ENCODE assay signal across 27 cellular contexts in the genomic region with DNA sequence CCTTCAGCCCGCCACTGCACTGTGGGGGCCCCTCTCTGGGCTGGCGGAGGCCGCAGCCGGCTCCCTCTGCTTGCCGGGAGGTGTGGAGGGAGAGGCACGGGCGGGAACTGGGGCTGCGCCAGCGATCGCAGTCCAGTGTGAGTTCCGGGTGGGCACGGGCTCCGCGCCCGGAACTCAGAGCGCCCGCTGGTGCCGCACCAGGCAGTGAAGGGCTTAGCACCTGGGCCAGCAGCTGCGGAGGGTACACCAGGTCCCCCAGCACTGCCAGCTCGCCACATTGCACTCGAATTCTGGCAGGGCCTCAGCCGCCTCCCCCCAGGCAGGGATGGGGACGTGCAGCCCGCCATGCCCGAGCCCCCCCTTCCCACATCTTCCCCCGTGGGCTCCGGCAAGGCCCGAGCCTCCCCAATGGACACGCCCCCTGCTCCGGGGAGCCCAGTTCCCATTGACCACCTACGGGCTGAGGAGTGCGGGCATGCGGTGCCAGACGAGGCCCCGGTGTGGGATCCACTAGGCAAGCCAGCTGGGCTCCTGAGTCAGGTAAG.
A peak's percentile ranks its signal among the peaks of the same experiment; 100 is the strongest.
DNase-seq lines count a peak whose midpoint lies in the region; ATAC-seq, FAIRE-seq and TF ChIP-seq lines count a peak whose summit lies in the region.
"Had no signal": no experiment of that assay in that cellular context is flagged by ENCODE, and none has a peak within 500 bp of the region (broad histone marks: within the 10 kb centered on the region; RNA-seq: fewer than 3 reads in every experiment).

No MANE protein-coding gene starts in this region.

- H3K9ac ChIP-seq in HepG2 (ENCODE audit: insufficient read depth, low read depth, low read length) (no peak overlapping the region), mesenchymal stem cell (ENCODE audit: low read length) (no peak overlapping the region)
- H3K9ac ChIP-seq: BLaER1 had no signal

- H3K9me3 ChIP-seq in HepG2 (ENCODE audit: low read length) (no peaks in the 10 kb centered on the region), right lobe of liver (no peaks in the 10 kb centered on the region), mesenchymal stem cell (ENCODE audit: control insufficient read depth, low read length) (no peaks in the 10 kb centered on the region), testis (no peaks in the 10 kb centered on the region)
- H3K9me3 ChIP-seq: BE2C had no signal

- no peak overlapping the region for H3K4me2 ChIP-seq in HepG2 (ENCODE audit: low read depth, low read length)
- H3K4me2 ChIP-seq in mesenchymal stem cell (ENCODE audit: low read length, poor library complexity, severe bottlenecking), result no peak overlapping the region
- H3K4me2 ChIP-seq: BLaER1 had no signal

- H4K91ac ChIP-seq in mesenchymal stem cell (ENCODE audit: low read length), result peak overlapping the region; percentile 61

- TF ChIP-seq POLR2A in HepG2 (IDR thresholded peaks at IDR 0.05; ENCODE audit: insufficient read depth in 1 of 2, low read depth in 2 of 2, low read length in 2 of 2) (no peak), right lobe of liver (IDR thresholded peaks at IDR 0.05) (no peak), testis (IDR thresholded peaks at IDR 0.05) (no peak)

- BruUV-seq in HepG2 (replicated peaks; lab: Mats Ljungman, UMichigan), result no TSS peak

- no peak overlapping the region for H3K14ac ChIP-seq in mesenchymal stem cell (ENCODE audit: low read length in 2 of 2)

- ATAC-seq in HepG2, result no peak
- ATAC-seq in right lobe of liver, result no peak
- ATAC-seq in stimulated activated memory B cell treated with anti-CD40 and anti-IgM and Interleukin-4, amounts not matched to agents 10 μg/mL and 1 μg/mL and 100 μg/mL, for 72 hours, result no peak
- ATAC-seq: GM12878 had no signal

- no peaks in the 10 kb centered on the region for H3K9me3 Mint-ChIP-seq in stimulated activated memory B cell treated with anti-CD40 and anti-IgM and Interleukin-4, amounts not matched to agents 10 μg/mL and 1 μg/mL and 100 μg/mL, for 72 hours
- H3K9me3 Mint-ChIP-seq: CD4-positive, alpha-beta memory T cell; CD8-positive, alpha-beta memory T cell had no signal

- CTCF ChIA-PET in HepG2 (lab: Yijun Ruan, JAX; ENCODE audit: low intra/inter-chr PET ratio, low total read pairs), result no interaction called here

- no peak overlapping the region for H2BK12ac ChIP-seq in mesenchymal stem cell (ENCODE audit: low read length in 2 of 2)

- H3K4me1 Mint-ChIP-seq in stimulated activated memory B cell treated with anti-CD40 and anti-IgM and Interleukin-4, amounts not matched to agents 10 μg/mL and 1 μg/mL and 100 μg/mL, for 72 hours, result peaks cover 14% of the 10 kb centered on the region

- TF ChIP-seq EP300 in HepG2 (IDR thresholded peaks at IDR 0.05; ENCODE audit: low read depth in 2 of 2, low read length in 2 of 2) (no peak), HepG2 (CRISPR knock-in tag; IDR thresholded peaks at IDR 0.05; ENCODE audit: borderline replicate concordance) (no peak)

- peaks cover 11% of the 10 kb centered on the region for H3K79me2 ChIP-seq in HepG2 (ENCODE audit: insufficient read depth, low read length)

- no peaks in the 10 kb centered on the region for H4K20me1 ChIP-seq in HepG2 (ENCODE audit: insufficient read depth, low read length)
- H4K20me1 ChIP-seq: BLaER1 had no signal

- no peak for TF ChIP-seq CTCF in HepG2 (CRISPR knock-in tag; IDR thresholded peaks at IDR 0.05)
- TF ChIP-seq CTCF in right lobe of liver (IDR thresholded peaks at IDR 0.05), result no peak
- no peak for TF ChIP-seq CTCF in testis (IDR thresholded peaks at IDR 0.05)

- H2AK5ac ChIP-seq in mesenchymal stem cell (ENCODE audit: low read length, severe bottlenecking), result no peak overlapping the region

- no peak overlapping the region for H3K4me3 ChIP-seq in HepG2 (replicated peaks in 1 of 3; ENCODE audit: insufficient read depth in 1 of 3, low read depth in 2 of 3, low read length in 3 of 3)
- no peak overlapping the region for H3K4me3 ChIP-seq in right lobe of liver
- H3K4me3 ChIP-seq in mesenchymal stem cell (ENCODE audit: insufficient read depth in 1 of 2, low read depth in 1 of 2, low read length in 2 of 2), result no peak overlapping the region
- H3K4me3 ChIP-seq in testis, result peak overlapping the region; percentile 16 to 33
- H3K4me3 ChIP-seq: BLaER1, GM12878 had no signal

- in situ Hi-C loops in HepG2 (cut with HindIII; ENCODE audit: extremely low pct_ligation_motif_present, low pct_unique_long_range_greater_than_20kb), result no loop called here

- H3K36me3 ChIP-seq in HepG2 (replicated peaks in 1 of 2; ENCODE audit: control insufficient read depth in 1 of 2, insufficient read depth in 2 of 2, low read length in 2 of 2) (no peaks in the 10 kb centered on the region), right lobe of liver (no peaks in the 10 kb centered on the region), mesenchymal stem cell (ENCODE audit: control insufficient read depth in 1 of 2, insufficient read depth in 2 of 2, low read depth in 1 of 2, low read length in 2 of 2) (no peaks in the 10 kb centered on the region), testis (ENCODE audit: low read depth, missing control alignments) (no peaks in the 10 kb centered on the region)
- H3K36me3 ChIP-seq: BE2C, BLaER1 had no signal

- H2AFZ ChIP-seq in HepG2 (ENCODE audit: low read length), result no peak overlapping the region
- no peak overlapping the region for H2AFZ ChIP-seq in mesenchymal stem cell (ENCODE audit: low read depth, low read length)

- H3K4ac ChIP-seq in mesenchymal stem cell (ENCODE audit: low read depth in 1 of 2, low read length in 2 of 2), result no peak overlapping the region

- H2BK15ac ChIP-seq in mesenchymal stem cell (ENCODE audit: low read depth, poor library complexity, severe bottlenecking), result no peak overlapping the region

- H4K8ac ChIP-seq in mesenchymal stem cell (ENCODE audit: low read length), result no peak overlapping the region

- 95% methylated on average over 15 of the region's 35 CpGs for WGBS in HepG2 (ENCODE audit: low lambda C conversion rate)
- WGBS in right lobe of liver (ENCODE audit: insufficient coverage, low coverage, low lambda C conversion rate, missing lambda C conversion rate), result no CpG with 5 or more reads among the region's 35 CpGs
- WGBS in mesenchymal stem cell, result 95% methylated on average over 34 of the region's 35 CpGs
- 77 to 81% methylated on average over 5 to 35 of the region's 35 CpGs for WGBS in testis, 2 donors

- no peak overlapping the region for H3K23ac ChIP-seq in mesenchymal stem cell (ENCODE audit: low read length in 2 of 2)

- no peaks in the 10 kb centered on the region for H3K36me3 Mint-ChIP-seq in stimulated activated memory B cell treated with anti-CD40 and anti-IgM and Interleukin-4, amounts not matched to agents 10 μg/mL and 1 μg/mL and 100 μg/mL, for 72 hours
- H3K36me3 Mint-ChIP-seq: CD14-positive monocyte; CD4-positive, alpha-beta memory T cell; CD4-positive, CD25-positive, alpha-beta regulatory T cell had no signal

- TF ChIP-seq RAD21 in HepG2 (CRISPR knock-in tag; IDR thresholded peaks at IDR 0.05), result no peak

- H3K4me3 Mint-ChIP-seq in stimulated activated memory B cell treated with anti-CD40 and anti-IgM and Interleukin-4, amounts not matched to agents 10 μg/mL and 1 μg/mL and 100 μg/mL, for 72 hours, result no peak overlapping the region
- H3K4me3 Mint-ChIP-seq: CD14-positive monocyte; CD4-positive, alpha-beta memory T cell; CD4-positive, CD25-positive, alpha-beta regulatory T cell; CD8-positive, alpha-beta memory T cell had no signal

- H3K27ac ChIP-seq in HepG2 (ENCODE audit: extremely low read length, insufficient read depth, low read length) (no peak overlapping the region), right lobe of liver (no peak overlapping the region), mesenchymal stem cell (ENCODE audit: low read length, poor library complexity, severe bottlenecking) (no peak overlapping the region), testis (no peak overlapping the region)
- H3K27ac ChIP-seq: BLaER1 had no signal

- no peak overlapping the region for H2BK120ac ChIP-seq in mesenchymal stem cell (ENCODE audit: low read depth, low read length)

- no peak overlapping the region for H3K27ac Mint-ChIP-seq in stimulated activated memory B cell treated with anti-CD40 and anti-IgM and Interleukin-4, amounts not matched to agents 10 μg/mL and 1 μg/mL and 100 μg/mL, for 72 hours
- H3K27ac Mint-ChIP-seq: CD14-positive monocyte; CD4-positive, alpha-beta memory T cell; CD4-positive, CD25-positive, alpha-beta regulatory T cell; CD8-positive, alpha-beta memory T cell had no signal

- no peak overlapping the region for H2BK5ac ChIP-seq in mesenchymal stem cell (ENCODE audit: low read depth, low read length, poor library complexity, severe bottlenecking)

- intact Hi-C loops in HepG2 (cut with micrococcal nuclease; ENCODE audit: unreplicated experiment) (no loop called here), right lobe of liver (cut with DNase I) (no loop called here), testis (cut with DNase I; ENCODE audit: low total_unique reads) (no loop called here)

- H3K27me3 ChIP-seq in HepG2 (ENCODE audit: control insufficient read depth in 1 of 2, insufficient read depth in 2 of 2, low read length in 2 of 2), result no peaks in the 10 kb centered on the region; a peak in 2 of 5 replicates
- no peaks in the 10 kb centered on the region for H3K27me3 ChIP-seq in right lobe of liver
- no peaks in the 10 kb centered on the region for H3K27me3 ChIP-seq in mesenchymal stem cell (ENCODE audit: control insufficient read depth in 1 of 2, insufficient read depth in 1 of 2, low read length in 2 of 2)
- no peaks in the 10 kb centered on the region for H3K27me3 ChIP-seq in testis
- H3K27me3 ChIP-seq: BE2C, BLaER1 had no signal

- no peaks in the 10 kb centered on the region for H3K27me3 Mint-ChIP-seq in stimulated activated memory B cell treated with anti-CD40 and anti-IgM and Interleukin-4, amounts not matched to agents 10 μg/mL and 1 μg/mL and 100 μg/mL, for 72 hours
- H3K27me3 Mint-ChIP-seq: CD4-positive, alpha-beta memory T cell; CD4-positive, CD25-positive, alpha-beta regulatory T cell; CD8-positive, alpha-beta memory T cell had no signal

- DNase-seq in HepG2 (ENCODE audit: low spot score), result no peak
- DNase-seq in right lobe of liver, result no peak
- DNase-seq in mesenchymal stem cell, result no peak
- no peak for DNase-seq in testis
- no peak for DNase-seq in activated naive CD4-positive, alpha-beta T cell (lab: John Stamatoyannopoulos, UW)
- DNase-seq: 8988T; ACHN; BE2C; C1 segment of cervical spinal cord; CD4-positive, alpha-beta memory T cell; CD4-positive, CD25-positive, alpha-beta regulatory T cell; CD8-positive, alpha-beta memory T cell; COR-L47; DMS 273 treated with DMSO at 0.1 percent for 48 hours; DMS153; DMS53; DMS79; DND-41; EL; GDM1 had no signal

- H3K4me1 ChIP-seq in HepG2 (ENCODE audit: insufficient read depth, low read length), result peaks cover 67% of the 10 kb centered on the region
- peaks cover 0 to 32% (median 10%) of the 10 kb centered on the region in 4 donors for H3K4me1 ChIP-seq in right lobe of liver
- H3K4me1 ChIP-seq in mesenchymal stem cell (ENCODE audit: control insufficient read depth, insufficient read depth, low read depth, low read length), result peaks cover 4% of the 10 kb centered on the region
- H3K4me1 ChIP-seq in testis, result peaks cover under 1% of the 10 kb centered on the region
- H3K4me1 ChIP-seq: BLaER1 had no signal

- no peak for FAIRE-seq in HepG2 (lab: Jason Lieb, UNC)
- FAIRE-seq: A204.1, GM12878, GM12892, GM18507 had no signal

- no peak overlapping the region for H3K18ac ChIP-seq in mesenchymal stem cell (ENCODE audit: low read depth in 1 of 2, low read length in 2 of 2)

- no peaks in the 10 kb centered on the region for H3K79me1 ChIP-seq in mesenchymal stem cell (replicated peaks; ENCODE audit: low read length, poor library complexity, severe bottlenecking)

- POLR2A ChIA-PET in HepG2 (lab: Yijun Ruan, JAX), result interaction anchor here (1.0 to 8.6 kb wide), 2 partner anchors 34 to 39 kb away, joined by 3 to 127 read pairs; no protein-coding TSS in a partner anchor

Comparison
In these comparisons a context has a peak if more than half of its experiments do, and no peak if none do; other contexts are left out.
1. H3K4me3 ChIP-seq: peak in testis (2 of 2); none in HepG2 (0 of 3), right lobe of liver (0 of 3) and mesenchymal stem cell (0 of 2).